Comparison of ENCODE assay signal across 2 cellular contexts in genomic region chrX:19673334-19674040, GRCh38.
TF ChIP-seq lines count a peak whose summit lies in the region.

No MANE protein-coding gene starts in this region.

TF ChIP-seq in IMR-90, 13 proteins besides CTCF, POLR2A, EP300 and RAD21 (continued from another document):
- TF ChIP-seq SMC3 (IDR thresholded peaks at IDR 0.05; ENCODE audit: low read depth, low read length): no peak
- TF ChIP-seq ELK1 (IDR thresholded peaks at IDR 0.05; ENCODE audit: borderline replicate concordance, low read depth, low read length): no peak
- no peak for TF ChIP-seq RFX5 (IDR thresholded peaks at IDR 0.05; ENCODE audit: low read depth, low read length)
- 0 out of 2 replicates have a peak, but pooled peaks have one; percentile 12 for TF ChIP-seq MAZ (IDR thresholded peaks at IDR 0.05; ENCODE audit: borderline replicate concordance, low read depth, low read length)
- peak; percentile 43; the same call in 1 of the 2 replicates for TF ChIP-seq FOS (IDR thresholded peaks at IDR 0.05; ENCODE audit: low read depth, low read length)
TF ChIP-seq in IMR-90: peak in this region for 3.

TF ChIP-seq in WTC11, 78 proteins besides CTCF, POLR2A, EP300 and RAD21 (continued from another document):
- TF ChIP-seq PREB (CRISPR knock-in tag; IDR thresholded peaks at IDR 0.05; ENCODE audit: borderline replicate concordance) (no peak), ZNF138 (CRISPR knock-in tag; conservative IDR thresholded peaks at IDR 0.05) (no peak), SP1 (CRISPR knock-in tag; conservative IDR thresholded peaks at IDR 0.05) (no peak), ELF4 (CRISPR knock-in tag; IDR thresholded peaks at IDR 0.05; ENCODE audit: low read depth) (no peak), ARID4B (CRISPR knock-in tag; IDR thresholded peaks at IDR 0.05; ENCODE audit: borderline replicate concordance) (no peak), NFATC4 (CRISPR knock-in tag; IDR thresholded peaks at IDR 0.05) (no peak), FOXP1 (CRISPR knock-in tag; IDR thresholded peaks at IDR 0.05; ENCODE audit: borderline replicate concordance) (no peak)
